ENCODE assay signal across 7 cellular contexts in the genomic region with DNA sequence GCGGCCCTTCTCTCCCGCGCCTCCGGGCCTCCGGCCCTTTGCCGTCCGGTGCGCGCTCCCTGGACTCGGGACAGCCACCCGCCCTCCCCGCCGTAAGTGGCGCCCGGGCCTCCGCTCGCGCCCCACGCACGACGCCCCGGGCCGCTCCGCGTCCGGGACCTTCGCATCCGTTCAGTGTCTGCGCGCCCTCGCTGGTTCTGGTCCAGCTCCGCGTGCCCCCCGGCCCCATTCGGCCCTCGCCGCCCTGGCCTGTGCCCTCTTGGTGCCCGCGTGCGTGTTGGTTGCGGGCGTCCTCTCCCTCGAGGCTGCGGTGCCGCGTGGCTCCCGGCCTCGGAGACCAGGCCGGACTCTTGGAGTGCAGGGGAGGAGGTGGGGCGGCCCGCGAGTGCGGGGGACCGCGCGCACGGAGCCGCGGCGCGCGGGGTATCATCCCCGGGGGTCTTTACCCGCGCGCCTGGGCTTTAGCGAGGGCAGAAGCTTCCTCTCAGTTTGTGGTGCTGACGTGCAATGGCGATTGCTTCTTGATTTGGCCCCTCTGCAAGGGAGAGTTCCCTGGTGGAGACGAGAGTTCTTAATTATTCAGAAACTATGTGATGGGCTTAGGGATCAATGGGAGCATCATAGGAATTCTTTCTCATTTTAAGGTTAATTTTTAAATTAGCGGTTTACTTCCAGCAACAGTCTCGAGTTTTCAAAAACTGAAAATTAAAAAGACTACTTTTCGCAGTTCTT. TPM values are rescaled to one million over a fixed set of nuclear protein-coding genes. Genes with fewer than 3 reads are reported as not detected.
DNase-seq lines count a peak whose midpoint lies in the region; ATAC-seq and TF ChIP-seq lines count a peak whose summit lies in the region.

No MANE protein-coding gene starts in this region.

- peak overlapping the region in 1 of 2 experiments; percentile 47 for H3K4ac ChIP-seq in mesenchymal stem cell (ENCODE audit: low read depth in 1 of 2, low read length in 2 of 2)

- H3K4me3 ChIP-seq in colonic mucosa: peak overlapping the region; percentile 53
- peak overlapping the region; percentile 89 to 94 for H3K4me3 ChIP-seq in mesenchymal stem cell (ENCODE audit: insufficient read depth in 1 of 2, low read depth in 1 of 2, low read length in 2 of 2)
- peak overlapping the region; percentile 30 to 96 for H3K4me3 ChIP-seq in uterus

- H3K14ac ChIP-seq in mesenchymal stem cell (ENCODE audit: low read length in 2 of 2): peak overlapping the region in 1 of 2 experiments; percentile 95

- H3K27me3 ChIP-seq in colonic mucosa (peaks cover 14% of the 10 kb centered on the region), mesenchymal stem cell (ENCODE audit: control insufficient read depth in 1 of 2, insufficient read depth in 1 of 2, low read length in 2 of 2) (peaks cover 0 to 4% of the 10 kb centered on the region in 2 experiments), uterus (no peaks in the 10 kb centered on the region)

- H2BK15ac ChIP-seq in mesenchymal stem cell (ENCODE audit: low read depth, poor library complexity, severe bottlenecking): no peak overlapping the region

- no peak for TF ChIP-seq POLR2A in uterus (IDR thresholded peaks at IDR 0.05)

- ATAC-seq in GM18909 (IDR thresholded peaks at IDR 0.05; ENCODE audit: poor library complexity, unreplicated experiment): peak; percentile 12

- H3K4me1 ChIP-seq in colonic mucosa: peaks cover 5% of the 10 kb centered on the region
- peaks cover 13% of the 10 kb centered on the region for H3K4me1 ChIP-seq in mesenchymal stem cell (ENCODE audit: control insufficient read depth, insufficient read depth, low read depth, low read length)
- peaks cover 0 to 4% of the 10 kb centered on the region in 2 donors for H3K4me1 ChIP-seq in uterus

- H3K27ac ChIP-seq in colonic mucosa (no peak overlapping the region), mesenchymal stem cell (ENCODE audit: low read length, poor library complexity, severe bottlenecking) (no peak overlapping the region), uterus (peak overlapping the region; percentile 40 to 65)

- no peak overlapping the region for H2AK5ac ChIP-seq in mesenchymal stem cell (ENCODE audit: low read length, severe bottlenecking)

- peaks cover 27% of the 10 kb centered on the region for H3K79me1 ChIP-seq in mesenchymal stem cell (replicated peaks; ENCODE audit: low read length, poor library complexity, severe bottlenecking)

- H2BK120ac ChIP-seq in mesenchymal stem cell (ENCODE audit: low read depth, low read length): peak overlapping the region; percentile 15

- no peaks in the 10 kb centered on the region for H3K36me3 ChIP-seq in colonic mucosa
- no peaks in the 10 kb centered on the region for H3K36me3 ChIP-seq in mesenchymal stem cell (ENCODE audit: control insufficient read depth in 1 of 2, insufficient read depth in 2 of 2, low read depth in 1 of 2, low read length in 2 of 2)
- no peaks in the 10 kb centered on the region for H3K36me3 ChIP-seq in uterus

- H4K8ac ChIP-seq in mesenchymal stem cell (ENCODE audit: low read length): peak overlapping the region; percentile 57

- H2BK12ac ChIP-seq in mesenchymal stem cell (ENCODE audit: low read length in 2 of 2): peak overlapping the region in 1 of 2 experiments; percentile 74

- no peak overlapping the region for H2BK5ac ChIP-seq in mesenchymal stem cell (ENCODE audit: low read depth, low read length, poor library complexity, severe bottlenecking)

- H3K4me2 ChIP-seq in mesenchymal stem cell (ENCODE audit: low read length, poor library complexity, severe bottlenecking): peak overlapping the region; percentile 93

- H3K9ac ChIP-seq in colonic mucosa (ENCODE audit: low read depth in 2 of 2, low read length in 2 of 2): peak overlapping the region in 1 of 2 donors; percentile 69
- H3K9ac ChIP-seq in mesenchymal stem cell (ENCODE audit: low read length): peak overlapping the region; percentile 89

- H2AFZ ChIP-seq in mesenchymal stem cell (ENCODE audit: low read depth, low read length): peak overlapping the region; percentile 60

- H3K9me3 ChIP-seq in colonic mucosa (no peaks in the 10 kb centered on the region), mesenchymal stem cell (ENCODE audit: control insufficient read depth, low read length) (no peaks in the 10 kb centered on the region), uterus (no peaks in the 10 kb centered on the region)

- DNase-seq in LHCN-M2 (ENCODE audit: low read depth) (peak; percentile 8), colonic mucosa (peak; percentile 22), mesenchymal stem cell (peak; percentile 34), uterus (peak in 1 of 2 donors; percentile 22), NCI-H2171 treated with DMSO at 0.1 percent for 48 hours (lab: John Stamatoyannopoulos, UW) (no peak), GM19240 (ENCODE audit: insufficient read length, low spot score) (no peak)

- peak overlapping the region; percentile 67 to 93 for H3K18ac ChIP-seq in mesenchymal stem cell (ENCODE audit: low read depth in 1 of 2, low read length in 2 of 2)

- intact Hi-C loops in colonic mucosa (cut with DNase I) (no loop called here), uterus (cut with DNase I; ENCODE audit: low total_unique reads) (no loop called here)

- under 1% methylated on average over 56 of the region's 73 CpGs for WGBS in mesenchymal stem cell

- peak overlapping the region; percentile 44 for H4K91ac ChIP-seq in mesenchymal stem cell (ENCODE audit: low read length)

- H3K23ac ChIP-seq in mesenchymal stem cell (ENCODE audit: low read length in 2 of 2): no peak overlapping the region

- TF ChIP-seq CTCF in colonic mucosa (IDR thresholded peaks at IDR 0.05) (no peak), uterus (IDR thresholded peaks at IDR 0.05) (no peak)

RNA-seq across cellular contexts. Expression of gene WASF3, which starts 0.8 kb away (rescaled TPM):
- total RNA-seq in LHCN-M2 (2014; rRNA removed) (7.6 and 8.3 TPM in 2 replicates), colonic mucosa (1 to 10 TPM; 3.2 to 4.0 TPM), uterus (10 to 100 TPM in 3 of 4 donors, 1 to 10 TPM in 1; 5.9 to 37.5 (median 12.5) TPM)
- polyA plus RNA-seq in LHCN-M2 (2012): 3.5 TPM
- 8.0 TPM for polyA plus RNA-seq in mesenchymal stem cell (2013, experiment 1 of 2)
- 8.0 TPM for polyA plus RNA-seq in mesenchymal stem cell (2013, experiment 2 of 2)

Comparison
In these comparisons a context has a peak if more than half of its experiments do, and no peak if none do; other contexts are left out.
1. DNase-seq: peak in LHCN-M2 (single experiment), colonic mucosa (single experiment) and mesenchymal stem cell (single experiment); none in NCI-H2171 treated with DMSO at 0.1 percent for 48 hours (single experiment) and GM19240 (single experiment).
2. H3K27ac ChIP-seq: peak in uterus (2 of 2); none in colonic mucosa (single experiment) and mesenchymal stem cell (single experiment).
3. Peak in every context shown above with its lines, with median percentiles within 50 percentile points of each other: H3K4me3 ChIP-seq.